13 cellular contexts compared by ENCODE assay signal in genomic region chr3:193742628-193743027, GRCh38.
A peak's percentile ranks its signal among the peaks of the same experiment; 100 is the strongest.
DNase-seq lines count a peak whose midpoint lies in the region; ATAC-seq and TF ChIP-seq lines count a peak whose summit lies in the region.
"Had no signal": no experiment of that assay in that cellular context is flagged by ENCODE, and none has a peak within 500 bp of the region (broad histone marks: within the 10 kb centered on the region; RNA-seq: fewer than 3 reads in every experiment).

No MANE protein-coding gene starts in this region.

- peaks cover 30% of the 10 kb centered on the region for H3K4me1 ChIP-seq in Caco-2
- H3K4me1 ChIP-seq in GM23338 (ENCODE audit: insufficient read depth), result peaks cover 11% of the 10 kb centered on the region
- H3K4me1 ChIP-seq in mucosa of descending colon (ENCODE audit: low read depth), result peaks cover 5% of the 10 kb centered on the region
- H3K4me1 ChIP-seq: SJSA1 had no signal

- H3K4me3 ChIP-seq in Caco-2 (ENCODE audit: low read depth, low read length) (no peak overlapping the region), GM23338 (no peak overlapping the region), brain microvascular endothelial cell (ENCODE audit: low read depth, low read length) (no peak overlapping the region), mucosa of descending colon (no peak overlapping the region)
- H3K4me3 ChIP-seq: SJSA1 had no signal

- H3F3A ChIP-seq in GM23338 (replicated peaks; ENCODE audit: low read depth), result no peaks in the 10 kb centered on the region

- H3K4me1 Mint-ChIP-seq in Caco-2 (ENCODE audit: low read depth, unreplicated experiment) (peaks cover 24% of the 10 kb centered on the region), GM23338 (peaks cover 29% of the 10 kb centered on the region)

- peaks cover 8% of the 10 kb centered on the region for H3K36me3 Mint-ChIP-seq in Caco-2 (ENCODE audit: insufficient read depth, unreplicated experiment)
- H3K36me3 Mint-ChIP-seq in GM23338 (ENCODE audit: low read depth), result no peaks in the 10 kb centered on the region

- H3K9me3 Mint-ChIP-seq in Caco-2 (ENCODE audit: unreplicated experiment) (no peaks in the 10 kb centered on the region), GM23338 (no peaks in the 10 kb centered on the region)

- H4K20me1 ChIP-seq in GM23338 (replicated peaks; ENCODE audit: insufficient read depth), result no peaks in the 10 kb centered on the region

- H3K27me3 Mint-ChIP-seq in Caco-2 (ENCODE audit: insufficient read depth, unreplicated experiment) (no peaks in the 10 kb centered on the region), GM23338 (ENCODE audit: insufficient read depth, low read depth, poor library complexity) (no peaks in the 10 kb centered on the region)

- H3K4me2 ChIP-seq in GM23338, result no peak overlapping the region

- H3K36me3 ChIP-seq in Caco-2 (ENCODE audit: control insufficient read depth, insufficient read depth, low read length) (no peaks in the 10 kb centered on the region), GM23338 (ENCODE audit: insufficient read depth) (no peaks in the 10 kb centered on the region), brain microvascular endothelial cell (replicated peaks) (no peaks in the 10 kb centered on the region), mucosa of descending colon (ENCODE audit: low read depth) (no peaks in the 10 kb centered on the region)
- H3K36me3 ChIP-seq: SJSA1 had no signal

- H3K4me3 Mint-ChIP-seq in Caco-2 (ENCODE audit: unreplicated experiment) (no peak overlapping the region), GM23338 (no peak overlapping the region)

- H3K9me2 ChIP-seq in GM23338 (ENCODE audit: insufficient read depth), result no peaks in the 10 kb centered on the region

- in situ Hi-C loops in brain microvascular endothelial cell (cut with HindIII; ENCODE audit: low pct_ligation_motif_present, low sequenced_read_pairs), result no loop called here

- TF ChIP-seq CTCF in Caco-2 (IDR thresholded peaks at IDR 0.05; ENCODE audit: insufficient read depth in 1 of 2, low read depth in 1 of 2, low read length in 1 of 2, severe bottlenecking in 1 of 2, unreplicated experiment in 1 of 2) (no peak), GM23338 (conservative IDR thresholded peaks at IDR 0.05; ENCODE audit: low read depth in 2 of 2) (no peak), brain microvascular endothelial cell (IDR thresholded peaks at IDR 0.05; ENCODE audit: low read depth, low read length, missing control alignments) (no peak), mucosa of descending colon (IDR thresholded peaks at IDR 0.05) (no peak)

- no peaks in the 10 kb centered on the region for H3K27me3 ChIP-seq in Caco-2 (replicated peaks; ENCODE audit: control insufficient read depth, insufficient read depth, low read length)
- no peaks in the 10 kb centered on the region for H3K27me3 ChIP-seq in GM23338 (ENCODE audit: insufficient read depth)
- peaks cover 9% of the 10 kb centered on the region for H3K27me3 ChIP-seq in brain microvascular endothelial cell (replicated peaks)
- H3K27me3 ChIP-seq: SJSA1 had no signal

- H3K27ac Mint-ChIP-seq in Caco-2 (ENCODE audit: unreplicated experiment) (peak overlapping the region; percentile 87), GM23338 (no peak overlapping the region)

- no TSS peak for BruUV-seq in Caco-2 (replicated peaks; lab: Mats Ljungman, UMichigan)

- intact Hi-C loops in Caco-2 (cut with micrococcal nuclease; ENCODE audit: unreplicated experiment) (loop anchor here (1.0 kb wide), 1 partner anchor 10 kb away; no protein-coding TSS in a partner anchor), mucosa of descending colon (cut with DNase I, micrococcal nuclease) (no loop called here)

- no peaks in the 10 kb centered on the region for H3K79me2 ChIP-seq in GM23338 (replicated peaks; ENCODE audit: insufficient read depth)

- peak overlapping the region; percentile 57; the same call in 1 of the 2 replicates for H2AFZ ChIP-seq in GM23338

- H3K27ac ChIP-seq in GM23338 (ENCODE audit: low read depth) (no peak overlapping the region), brain microvascular endothelial cell (no peak overlapping the region)
- H3K27ac ChIP-seq: SJSA1, VCaP had no signal

- POLR2A ChIA-PET in Caco-2 (lab: Charles Lee), result no interaction called here

- ATAC-seq in GM18870 (IDR thresholded peaks at IDR 0.05; ENCODE audit: unreplicated experiment) (peak; percentile 69), GM23338 (no peak), mucosa of descending colon (no peak)

- H3K9me3 ChIP-seq in Caco-2 (no peaks in the 10 kb centered on the region), mucosa of descending colon (no peaks in the 10 kb centered on the region)
- H3K9me3 ChIP-seq: SJSA1 had no signal

- DNase-seq in Caco-2 (no peak), GM23338 (ENCODE audit: low spot score) (no peak), NAMALWA (ENCODE audit: low spot score) (peak; percentile 80), brain microvascular endothelial cell (no peak), mucosa of descending colon (no peak), pons (ENCODE audit: low spot score) (no peak), AG08395 (ENCODE audit: low spot score) (no peak)
- DNase-seq: activated T-cell treated with anti-CD3 and anti-CD28 coated beads for 4 hours, foreskin melanocyte, NCI-H526 had no signal

- CTCF ChIA-PET in Caco-2 (lab: Charles Lee), result no interaction called here

TF ChIP-seq in GM23338, 12 proteins besides CTCF, POLR2A, EP300 and RAD21 (continues in another document):
- TF ChIP-seq POLR2AphosphoS5 (IDR thresholded peaks at IDR 0.05; ENCODE audit: low read depth) (no peak), EZH2phosphoT487 (IDR thresholded peaks at IDR 0.05; ENCODE audit: unreplicated experiment) (no peak), REST (IDR thresholded peaks at IDR 0.05; ENCODE audit: unreplicated experiment) (no peak)
